Comparison of ENCODE assay signal across 8 cellular contexts in genomic region chr12:56152756-56153137, GRCh38. TPM values are rescaled to one million over a fixed set of nuclear protein-coding genes. Genes with fewer than 3 reads are reported as not detected.
DNase-seq lines count a peak whose midpoint lies in the region; ATAC-seq and TF ChIP-seq lines count a peak whose summit lies in the region.

No MANE protein-coding gene starts in this region.

- no peak for TF ChIP-seq CTCF in esophagus muscularis mucosa (IDR thresholded peaks at IDR 0.05)
- no peak for TF ChIP-seq CTCF in prostate gland (IDR thresholded peaks at IDR 0.05)

- TF ChIP-seq POLR2A in esophagus muscularis mucosa (IDR thresholded peaks at IDR 0.05; ENCODE audit: low read depth) = no peak
- no peak for TF ChIP-seq POLR2A in prostate gland (IDR thresholded peaks at IDR 0.05)

- TF ChIP-seq EP300 in esophagus muscularis mucosa (IDR thresholded peaks at IDR 0.05) = no peak

- DNase-seq in SJCRH30 (no peak), esophagus muscularis mucosa (ENCODE audit: extremely low spot score) (no peak), prostate gland (ENCODE audit: low spot score) (no peak), CD1c-positive myeloid dendritic cell (ENCODE audit: extremely low spot score) (no peak), activated gamma-delta T cell (lab: John Stamatoyannopoulos, UW) (no peak), NCI-H524 treated with DMSO at 0.1 percent for 48 hours (lab: John Stamatoyannopoulos, UW) (no peak)

- H3K36me3 ChIP-seq in SJCRH30 = peaks cover 10% of the 10 kb centered on the region; the same call in 1 of the 2 replicates
- H3K36me3 ChIP-seq in esophagus muscularis mucosa = peaks cover 0 to 4% (median 0%) of the 10 kb centered on the region in 4 donors
- no peaks in the 10 kb centered on the region for H3K36me3 ChIP-seq in prostate gland

- peak overlapping the region; percentile 69 for H3K4me3 ChIP-seq in GM08714 (ENCODE audit: low read length)
- peak overlapping the region; percentile 69 for H3K4me3 ChIP-seq in SJCRH30
- peak overlapping the region; percentile 67 to 77 (median 70) for H3K4me3 ChIP-seq in esophagus muscularis mucosa
- peak overlapping the region; percentile 54 to 62 for H3K4me3 ChIP-seq in prostate gland

- H3K27ac ChIP-seq in SJCRH30 (peak overlapping the region; percentile 95), esophagus muscularis mucosa (replicated peaks in 1 of 4) (peak overlapping the region; percentile 89 to 95 (median 94)), prostate gland (peak overlapping the region; percentile 96 to 97)

- 3% methylated on average over 6 of the region's 7 CpGs for WGBS in esophagus muscularis mucosa
- WGBS in prostate gland = 5% methylated on average over 7 of the region's 7 CpGs

- H3K9me3 ChIP-seq in SJCRH30 (replicated peaks) (no peaks in the 10 kb centered on the region), esophagus muscularis mucosa (no peaks in the 10 kb centered on the region), prostate gland (no peaks in the 10 kb centered on the region)

- H3K4me1 ChIP-seq in SJCRH30 (peaks cover 29% of the 10 kb centered on the region), esophagus muscularis mucosa (peaks cover 25 to 47% (median 41%) of the 10 kb centered on the region in 4 donors), prostate gland (replicated peaks) (peaks cover 5% of the 10 kb centered on the region)

- no peaks in the 10 kb centered on the region for H3K27me3 ChIP-seq in SJCRH30
- H3K27me3 ChIP-seq in esophagus muscularis mucosa = no peaks in the 10 kb centered on the region
- no peaks in the 10 kb centered on the region for H3K27me3 ChIP-seq in prostate gland (replicated peaks; ENCODE audit: insufficient read depth)

- ATAC-seq in GM21528 (IDR thresholded peaks at IDR 0.05; ENCODE audit: low FRiP score, unreplicated experiment) = no peak

- intact Hi-C loops in esophagus muscularis mucosa (cut with DNase I) = no loop called here
- intact Hi-C loops in prostate gland (cut with DNase I) = no loop called here

RNA-seq across cellular contexts. Expression of gene MYL6B, which starts 0.4 kb away (rescaled TPM):
- 199 and 208 TPM in 2 replicates for total RNA-seq in SJCRH30 (2014; rRNA removed; shearing (Covaris generic))
- total RNA-seq in esophagus muscularis mucosa = 10 to 100 TPM; 28.5 to 39.4 (median 33.6) TPM
- 100 to 1,000 TPM in 1 of 2 donors, 10 to 100 TPM in 1; 66.4 to 203 TPM for total RNA-seq in prostate gland

RNA-seq across cellular contexts. Expression of gene MYL6, which starts 5.4 kb away (rescaled TPM):
- total RNA-seq in SJCRH30 (2014; rRNA removed; shearing (Covaris generic)) = 564 and 633 TPM in 2 replicates
- total RNA-seq in esophagus muscularis mucosa = 1,000 to 10,000 TPM; 5,145 to 8,531 (median 5,986) TPM
- 1,000 to 10,000 TPM; 1,587 to 1,792 TPM for total RNA-seq in prostate gland

RNA-seq across cellular contexts. Expression of gene ESYT1, which starts 24.7 kb away (rescaled TPM):
- total RNA-seq in SJCRH30 (2014; rRNA removed; shearing (Covaris generic)) = 86.7 and 92.9 TPM in 2 replicates
- 100 to 1,000 TPM; 151 to 245 (median 214) TPM for total RNA-seq in esophagus muscularis mucosa
- total RNA-seq in prostate gland = 100 to 1,000 TPM in 1 of 2 donors, 10 to 100 TPM in 1; 66.8 to 167 TPM

RNA-seq across cellular contexts. Expression of gene ZC3H10, which starts 34.7 kb away (rescaled TPM):
- 5.5 and 5.8 TPM in 2 replicates for total RNA-seq in SJCRH30 (2014; rRNA removed; shearing (Covaris generic))
- total RNA-seq in esophagus muscularis mucosa = 1 to 10 TPM; 5.0 to 7.9 (median 6.6) TPM
- 1 to 10 TPM; 4.6 to 9.1 TPM for total RNA-seq in prostate gland

RNA-seq across cellular contexts. Expression of gene RPL41, which starts 36.3 kb away (rescaled TPM):
- 5,544 and 5,661 TPM in 2 replicates for total RNA-seq in SJCRH30 (2014; rRNA removed; shearing (Covaris generic))
- total RNA-seq in esophagus muscularis mucosa (1,000 to 10,000 TPM; 1,962 to 4,166 (median 3,502) TPM), prostate gland (1,000 to 10,000 TPM; 2,549 to 4,385 TPM)
